15 cellular contexts compared by ENCODE assay signal in the genomic region with DNA sequence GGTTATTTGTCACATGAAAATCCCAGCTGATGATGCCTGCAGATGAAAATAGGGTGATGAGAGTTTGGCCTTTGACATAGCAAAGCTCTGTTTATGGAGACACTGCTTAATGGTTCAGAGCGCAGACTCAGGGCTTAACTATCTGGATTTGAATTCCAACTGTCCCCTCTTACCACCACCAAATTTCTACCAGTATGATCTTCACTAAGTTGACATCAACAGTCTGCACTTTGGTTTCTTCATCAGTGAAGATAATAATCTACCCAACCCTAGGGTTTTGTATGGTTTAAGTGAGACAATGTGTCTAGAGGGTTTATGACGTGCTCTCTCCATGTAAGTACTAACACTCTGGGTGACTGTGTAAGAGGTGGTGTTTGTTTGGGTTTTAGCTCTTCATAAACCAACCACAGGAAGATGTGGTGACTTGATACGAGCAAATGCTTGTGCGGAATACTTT.
A peak's percentile ranks its signal among the peaks of the same experiment; 100 is the strongest.
DNase-seq lines count a peak whose midpoint lies in the region; ATAC-seq and TF ChIP-seq lines count a peak whose summit lies in the region.
"Had no signal": no experiment of that assay in that cellular context is flagged by ENCODE, and none has a peak within 500 bp of the region (broad histone marks: within the 10 kb centered on the region; RNA-seq: fewer than 3 reads in every experiment).

No MANE protein-coding gene starts in this region.

- ATAC-seq in upper lobe of right lung, result peak; percentile 67

- no peaks in the 10 kb centered on the region for H3K27me3 Mint-ChIP-seq in T-helper 2 cell treated with Interferon-gamma antibody and Interleukin-4, amounts not matched to agents 5 μg/mL and 100 μg/mL, for 36 hours (ENCODE audit: low read depth)
- H3K27me3 Mint-ChIP-seq in CD14-positive monocyte (ENCODE audit: low read depth in 3 of 3), result peaks cover 0 to 1% (median 0%) of the 10 kb centered on the region in 3 donors

- H4K20me1 ChIP-seq in hepatocyte (ENCODE audit: insufficient read depth, poor library complexity, severe bottlenecking), result no peaks in the 10 kb centered on the region

- peak; percentile 30 for DNase-seq in stimulated activated CD4-positive, alpha-beta T cell treated with anti-CD3 and anti-CD28 coated beads, Interleukin-4, amount 100 ng/mL, for 24 hours
- no peak for DNase-seq in stimulated activated CD4-positive, alpha-beta T cell treated with anti-CD3 and anti-CD28 coated beads, Interleukin-15, amount 100 ng/mL, for 24 hours
- DNase-seq in T-helper 2 cell treated with Interferon-gamma antibody and Interleukin-4, amounts not matched to agents 5 μg/mL and 100 μg/mL, for 36 hours (ENCODE audit: low spot score), result peak; percentile 67
- DNase-seq in foreskin fibroblast (peak; percentile 28 to 53), upper lobe of right lung (no peak), medulla oblongata (ENCODE audit: extremely low spot score) (no peak), hepatocyte (ENCODE audit: low spot score) (no peak), CD14-positive monocyte (ENCODE audit: low spot score) (no peak)
- DNase-seq: GF-D8; heart right ventricle; NCI-H1694; stimulated activated CD4-positive, alpha-beta T cell treated with anti-CD3 and anti-CD28 coated beads, Interleukin-1b, Interleukin-23, amount 100 ng/mL, for 48 hours; stomach had no signal

- H3K36me3 Mint-ChIP-seq in T-helper 2 cell treated with Interferon-gamma antibody and Interleukin-4, amounts not matched to agents 5 μg/mL and 100 μg/mL, for 36 hours (ENCODE audit: low read depth), result peaks cover 16% of the 10 kb centered on the region
- no peaks in the 10 kb centered on the region for H3K36me3 Mint-ChIP-seq in CD14-positive monocyte

- intact Hi-C loops in upper lobe of right lung (cut with DNase I) (no loop called here), CD14-positive monocyte (cut with micrococcal nuclease) (loop anchor here in 1 of 2 donors (10.0 kb wide), 1 partner anchor 49 kb away; no protein-coding TSS in a partner anchor)

- no peak overlapping the region for H2AFZ ChIP-seq in hepatocyte
- H2AFZ ChIP-seq: parathyroid adenoma had no signal

- H3K27me3 ChIP-seq in upper lobe of right lung (no peaks in the 10 kb centered on the region), hepatocyte (no peaks in the 10 kb centered on the region)
- H3K27me3 ChIP-seq: heart right ventricle, SJSA1, stomach had no signal

- no peaks in the 10 kb centered on the region for H3K4me1 ChIP-seq in upper lobe of right lung
- no peaks in the 10 kb centered on the region for H3K4me1 ChIP-seq in hepatocyte (ENCODE audit: insufficient read depth)
- H3K4me1 ChIP-seq: parathyroid adenoma, stomach had no signal

- no peaks in the 10 kb centered on the region for H3K9me2 ChIP-seq in hepatocyte (replicated peaks; ENCODE audit: insufficient read depth)

- H3K27ac ChIP-seq in upper lobe of right lung (no peak overlapping the region), hepatocyte (no peak overlapping the region)
- H3K27ac ChIP-seq: parathyroid adenoma, SJSA1 had no signal

- H3K36me3 ChIP-seq in upper lobe of right lung (no peaks in the 10 kb centered on the region), hepatocyte (replicated peaks; ENCODE audit: insufficient read depth, low read depth) (no peaks in the 10 kb centered on the region)
- H3K36me3 ChIP-seq: heart right ventricle, SJSA1, stomach had no signal

- H3K4me3 Mint-ChIP-seq in T-helper 2 cell treated with Interferon-gamma antibody and Interleukin-4, amounts not matched to agents 5 μg/mL and 100 μg/mL, for 36 hours, result peak overlapping the region; percentile 64
- H3K4me3 Mint-ChIP-seq in CD14-positive monocyte, result no peak overlapping the region

- H3K27ac Mint-ChIP-seq in T-helper 2 cell treated with Interferon-gamma antibody and Interleukin-4, amounts not matched to agents 5 μg/mL and 100 μg/mL, for 36 hours, result peak overlapping the region; percentile 76
- no peak overlapping the region for H3K27ac Mint-ChIP-seq in CD14-positive monocyte

- peaks cover 20% of the 10 kb centered on the region for H3K9me3 Mint-ChIP-seq in T-helper 2 cell treated with Interferon-gamma antibody and Interleukin-4, amounts not matched to agents 5 μg/mL and 100 μg/mL, for 36 hours
- H3K9me3 Mint-ChIP-seq in CD14-positive monocyte, result peaks cover 0 to 4% (median 0%) of the 10 kb centered on the region in 7 donors

- 85% methylated on average over 4 of the region's 4 CpGs for WGBS in hepatocyte (ENCODE audit: low lambda C conversion rate, missing lambda C conversion rate)

- no peaks in the 10 kb centered on the region for H3K9me3 ChIP-seq in upper lobe of right lung
- no peaks in the 10 kb centered on the region for H3K9me3 ChIP-seq in hepatocyte (ENCODE audit: low read depth)
- H3K9me3 ChIP-seq: heart right ventricle, SJSA1, stomach had no signal

- peaks cover 54% of the 10 kb centered on the region for H3K4me1 Mint-ChIP-seq in T-helper 2 cell treated with Interferon-gamma antibody and Interleukin-4, amounts not matched to agents 5 μg/mL and 100 μg/mL, for 36 hours (ENCODE audit: low read depth)
- H3K4me1 Mint-ChIP-seq in CD14-positive monocyte, result peaks cover 26% of the 10 kb centered on the region

- H3K79me2 ChIP-seq in hepatocyte, result no peaks in the 10 kb centered on the region
- H3K79me2 ChIP-seq: parathyroid adenoma had no signal

- H3K4me3 ChIP-seq in foreskin fibroblast (ENCODE audit: low read depth in 1 of 2, low read length in 2 of 2) (no peak overlapping the region), upper lobe of right lung (no peak overlapping the region), hepatocyte (no peak overlapping the region)
- H3K4me3 ChIP-seq: heart right ventricle, SJSA1, stomach had no signal

- no peak for TF ChIP-seq CTCF in foreskin fibroblast (IDR thresholded peaks at IDR 0.05; ENCODE audit: low read depth, low read length)
- TF ChIP-seq CTCF in upper lobe of right lung (IDR thresholded peaks at IDR 0.05), result no peak
- TF ChIP-seq CTCF in hepatocyte (IDR thresholded peaks at IDR 0.05; ENCODE audit: poor library complexity), result no peak
- TF ChIP-seq CTCF in CD14-positive monocyte (IDR thresholded peaks at IDR 0.05), result no peak

- H3K4me2 ChIP-seq in hepatocyte, result no peak overlapping the region

Comparison
In these comparisons a context has a peak if more than half of its experiments do, and no peak if none do; other contexts are left out.
1. DNase-seq: peak in stimulated activated CD4-positive, alpha-beta T cell treated with anti-CD3 and anti-CD28 coated beads, Interleukin-4, amount 100 ng/mL, for 24 hours (single experiment), T-helper 2 cell treated with Interferon-gamma antibody and Interleukin-4, amounts not matched to agents 5 μg/mL and 100 μg/mL, for 36 hours (single experiment) and foreskin fibroblast (2 of 2); none in stimulated activated CD4-positive, alpha-beta T cell treated with anti-CD3 and anti-CD28 coated beads, Interleukin-15, amount 100 ng/mL, for 24 hours (single experiment), upper lobe of right lung (single experiment), medulla oblongata (single experiment), hepatocyte (single experiment) and CD14-positive monocyte (single experiment).